8 cellular contexts compared by ENCODE assay signal in genomic region chr9:34458013-34458966, GRCh38. TPM values are rescaled to one million over a fixed set of nuclear protein-coding genes. Genes with fewer than 3 reads are reported as not detected.
DNase-seq lines count a peak whose midpoint lies in the region; ATAC-seq and TF ChIP-seq lines count a peak whose summit lies in the region.

Gene DNAI1, plus strand, starts transcription at chr9:34458805. Its CDS starts 201 bp downstream, at chr9:34459006.
Gene FAM219A, minus strand, starts transcription at chr9:34458570. Its CDS starts 307 bp downstream, at chr9:34458263.

- CTCF ChIA-PET in PC-3 (lab: Charles Lee) = no interaction called here

- TF ChIP-seq CTCF in PC-3 (conservative IDR thresholded peaks at IDR 0.05; ENCODE audit: low read depth, low read length) (no peak), epithelial cell of proximal tubule (conservative IDR thresholded peaks at IDR 0.05; ENCODE audit: low read depth, low read length) (no peak)

- H3K9me3 Mint-ChIP-seq in activated T-cell treated with anti-CD3 and anti-CD28 coated beads, Interleukin-2, amount 50 U/mL, for 24 hours = no peaks in the 10 kb centered on the region

- H3K27ac Mint-ChIP-seq in activated T-cell treated with anti-CD3 and anti-CD28 coated beads, Interleukin-2, amount 50 U/mL, for 24 hours = peak within 1 kb of the TSS; percentile 84

- H3K9ac ChIP-seq in PC-3 (ENCODE audit: low read length) = peak within 1 kb of the TSS; percentile 77

- H3K9me3 ChIP-seq in PC-3 (ENCODE audit: low read length) = no peaks in the 10 kb centered on the region

- no peak within 1 kb of the TSS for H3K27ac ChIP-seq in PC-3 (ENCODE audit: low read length)

- H3K27me3 Mint-ChIP-seq in activated T-cell treated with anti-CD3 and anti-CD28 coated beads, Interleukin-2, amount 50 U/mL, for 24 hours = peaks cover 8% of the 10 kb centered on the region

- H4K20me1 ChIP-seq in PC-3 (ENCODE audit: low read length) = peaks cover 25% of the 10 kb centered on the region; the same call in 1 of the 2 replicates

- peak within 1 kb of the TSS; percentile 82 for H2AFZ ChIP-seq in PC-3 (ENCODE audit: low read length)

- POLR2A ChIA-PET in PC-3 (lab: Charles Lee; ENCODE audit: unreplicated experiment) = no interaction called here

- ATAC-seq in GM21717 (IDR thresholded peaks at IDR 0.05; ENCODE audit: unreplicated experiment) = peak; percentile 94
- peak; percentile 92 for ATAC-seq in PC-3

- peaks cover 2% of the 10 kb centered on the region for H3K36me3 Mint-ChIP-seq in activated T-cell treated with anti-CD3 and anti-CD28 coated beads, Interleukin-2, amount 50 U/mL, for 24 hours (ENCODE audit: low read depth)

- H3K4me1 ChIP-seq in PC-3 (ENCODE audit: insufficient read depth, low read length) = peaks cover 21% of the 10 kb centered on the region

- no peaks in the 10 kb centered on the region for H3K9me2 ChIP-seq in PC-3 (replicated peaks; ENCODE audit: low read length)

- H3K4me2 ChIP-seq in PC-3 (ENCODE audit: low read length) = peak within 1 kb of the TSS; percentile 91

- H3K4me1 Mint-ChIP-seq in activated T-cell treated with anti-CD3 and anti-CD28 coated beads, Interleukin-2, amount 50 U/mL, for 24 hours (ENCODE audit: low read depth) = peaks cover 50% of the 10 kb centered on the region

- peaks cover 47% of the 10 kb centered on the region for H3K79me2 ChIP-seq in PC-3 (ENCODE audit: low read length)

- H3K27me3 ChIP-seq in PC-3 (ENCODE audit: low read length) = no peaks in the 10 kb centered on the region

- H3K4me3 Mint-ChIP-seq in activated T-cell treated with anti-CD3 and anti-CD28 coated beads, Interleukin-2, amount 50 U/mL, for 24 hours = peak within 1 kb of the TSS; percentile 89

- BruUV-seq in PC-3 (replicated peaks; lab: Mats Ljungman, UMichigan) = no TSS peak

- intact Hi-C loops in PC-3 (cut with micrococcal nuclease) = no loop called here

- H3K36me3 ChIP-seq in PC-3 (ENCODE audit: low read depth, low read length) = no peaks in the 10 kb centered on the region

- H3K4me3 ChIP-seq in Jurkat, Clone E6-1 (ENCODE audit: low read length) = peak within 1 kb of the TSS; percentile 72
- H3K4me3 ChIP-seq in PC-3 (ENCODE audit: low read length) (peak within 1 kb of the TSS; percentile 97), epithelial cell of proximal tubule (ENCODE audit: low read depth, low read length) (peak within 1 kb of the TSS; percentile 82)

- peak; percentile 98 for DNase-seq in DMS53 (lab: John Stamatoyannopoulos, UW)
- DNase-seq in Jurkat, Clone E6-1 (ENCODE audit: low read depth, low spot score) = peak; percentile 96
- DNase-seq in PC-3 = peak; percentile 96
- DNase-seq in activated T-cell treated with anti-CD3 and anti-CD28 coated beads, Interleukin-2, amount 50 U/mL, for 24 hours = peak; percentile 99
- peak; percentile 76 for DNase-seq in epithelial cell of proximal tubule (ENCODE audit: low read depth)
- peak; percentile 99 for DNase-seq in mucosa of gallbladder (ENCODE audit: low spot score)
- peak; percentile 98 for DNase-seq in stimulated activated CD8-positive, alpha-beta memory T cell treated with anti-CD3 and anti-CD28 coated beads, Interleukin-4, amount 100 ng/mL, for 24 hours (ENCODE audit: low read depth)

- no peaks in the 10 kb centered on the region for H3F3A ChIP-seq in PC-3 (ENCODE audit: low read length, unreplicated experiment)

RNA-seq across cellular contexts. Expression of gene DNAI1, which starts in this region (rescaled TPM):
- 0.54 TPM for polyA plus RNA-seq in Jurkat, Clone E6-1 (2012; ENCODE audit: insufficient read depth, insufficient read length)
- total RNA-seq in PC-3 (2014; rRNA removed) = not detected in 2 replicates
- total RNA-seq in epithelial cell of proximal tubule = 0.06 TPM in 1 of 2 replicates, not detected in the other
- total RNA-seq in mucosa of gallbladder = 0.52 TPM

RNA-seq across cellular contexts. Expression of gene FAM219A, which starts in this region (rescaled TPM):
- polyA plus RNA-seq in Jurkat, Clone E6-1 (2012; ENCODE audit: insufficient read depth, insufficient read length) = 15.1 TPM
- total RNA-seq in PC-3 (2014; rRNA removed) (15.2 and 17.1 TPM in 2 replicates), epithelial cell of proximal tubule (19.9 and 30.7 TPM in 2 replicates), mucosa of gallbladder (24.0 TPM)
